In the genomic region with DNA sequence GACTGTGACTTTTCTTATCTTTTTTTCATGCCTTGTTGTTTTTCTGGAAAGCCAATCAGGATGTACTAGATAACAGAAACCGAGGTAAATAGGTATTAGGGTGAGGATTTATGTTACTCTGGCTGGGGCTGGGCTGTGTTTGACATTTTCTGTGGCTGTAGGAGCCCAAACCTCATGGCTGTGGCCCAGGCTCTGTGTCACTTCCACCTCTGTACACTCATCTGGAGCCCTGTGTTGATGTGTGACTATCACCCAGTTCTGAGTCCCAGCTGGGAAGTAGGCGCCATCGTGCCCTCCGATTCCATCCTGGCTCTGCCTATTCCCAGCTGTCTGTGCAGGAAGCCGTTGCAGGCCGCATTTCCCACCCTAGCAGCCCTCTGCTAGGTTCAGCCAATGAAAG, we compare ENCODE assay signal across 19 cellular contexts. TPM values are rescaled to one million over a fixed set of nuclear protein-coding genes. Genes with fewer than 3 reads are reported as not detected.
"Had no signal": no experiment of that assay in that cellular context is flagged by ENCODE, and none has a peak within 500 bp of the region (broad histone marks: within the 10 kb centered on the region; RNA-seq: fewer than 3 reads in every experiment).

No MANE protein-coding gene starts in this region.

- H3K4me1 Mint-ChIP-seq: activated B cell treated with CpG ODN at 0.5 μM for 24 hours; activated CD4-positive, alpha-beta T cell treated with anti-CD3 and anti-CD28 coated beads, Interleukin-2, amount 10 ng/mL, durations not matched to agents 24 days and 14 days had no signal

- ATAC-seq: body of pancreas, foreskin keratinocyte, left colon, lower lobe of right lung had no signal

- H3K9me3 ChIP-seq: body of pancreas, lower lobe of right lung, prostate gland, right atrium auricular region, thoracic aorta, upper lobe of left lung had no signal

- H3K27ac ChIP-seq: body of pancreas, foreskin keratinocyte, lower lobe of right lung, right atrium auricular region, thoracic aorta, upper lobe of left lung had no signal

- DNase-seq: activated B cell treated with CpG ODN at 0.5 μM for 24 hours; activated CD4-positive, alpha-beta T cell treated with anti-CD3 and anti-CD28 coated beads, Interleukin-2, amount 10 ng/mL, durations not matched to agents 24 days and 14 days; activated CD8-positive, alpha-beta memory T cell treated with anti-CD3 and anti-CD28 coated beads for 24 hours; activated naive CD4-positive, alpha-beta T cell; body of pancreas; caudate nucleus; foreskin keratinocyte; hypothalamus; islet precursor cell; left colon; lower lobe of right lung; nephron progenitor cell; occipital lobe; SW 1271; T-helper 2 cell; upper lobe of left lung had no signal

- H3K27ac Mint-ChIP-seq: activated B cell treated with CpG ODN at 0.5 μM for 24 hours; activated CD4-positive, alpha-beta T cell treated with anti-CD3 and anti-CD28 coated beads, Interleukin-2, amount 10 ng/mL, durations not matched to agents 24 days and 14 days; nephron progenitor cell had no signal

- H3K4me3 ChIP-seq: body of pancreas, lower lobe of right lung, prostate gland, right atrium auricular region, thoracic aorta, upper lobe of left lung had no signal

- H3K9me3 Mint-ChIP-seq: activated B cell treated with CpG ODN at 0.5 μM for 24 hours; activated CD4-positive, alpha-beta T cell treated with anti-CD3 and anti-CD28 coated beads, Interleukin-2, amount 10 ng/mL, durations not matched to agents 24 days and 14 days; nephron progenitor cell had no signal

- H3K4me3 Mint-ChIP-seq: activated B cell treated with CpG ODN at 0.5 μM for 24 hours; activated CD4-positive, alpha-beta T cell treated with anti-CD3 and anti-CD28 coated beads, Interleukin-2, amount 10 ng/mL, durations not matched to agents 24 days and 14 days had no signal

- H3K36me3 ChIP-seq: lower lobe of right lung, prostate gland, right atrium auricular region, thoracic aorta, upper lobe of left lung had no signal

- H3K27me3 ChIP-seq: right atrium auricular region had no signal

- H3K4me1 ChIP-seq: foreskin keratinocyte, prostate gland had no signal

RNA-seq across cellular contexts. Expression of a gene that starts 1.6 kb away (rescaled TPM):
- total RNA-seq: activated B cell treated with CpG ODN at 0.5 μM for 24 hours; activated CD4-positive, alpha-beta T cell treated with anti-CD3 and anti-CD28 coated beads, Interleukin-2, amount 10 ng/mL, durations not matched to agents 24 days and 14 days had no signal

RNA-seq across cellular contexts. Expression of a gene that starts 40.8 kb away (rescaled TPM):
- total RNA-seq: activated B cell treated with CpG ODN at 0.5 μM for 24 hours had no signal
